In the genomic region with DNA sequence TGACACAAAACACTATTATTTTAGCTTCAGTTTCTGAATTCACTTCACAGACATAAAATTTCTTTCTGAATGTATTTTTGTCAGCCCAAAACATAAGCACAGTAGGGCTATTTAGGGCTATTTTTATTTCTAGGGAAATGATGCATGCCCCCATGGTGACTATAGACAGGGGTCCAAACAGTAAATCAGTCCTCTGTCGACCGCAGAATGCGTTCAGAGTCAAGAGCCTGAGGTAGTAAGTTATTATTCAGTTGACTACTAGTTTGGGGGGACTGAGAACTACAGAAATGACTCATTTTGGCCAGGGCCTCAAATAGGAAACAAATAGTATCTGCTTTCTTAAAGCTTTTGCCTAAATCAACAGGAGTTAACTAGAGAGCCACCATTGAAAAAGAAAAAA, we compare ENCODE assay signal across 13 cellular contexts.
A peak's percentile ranks its signal among the peaks of the same experiment; 100 is the strongest.
DNase-seq lines count a peak whose midpoint lies in the region; ATAC-seq and TF ChIP-seq lines count a peak whose summit lies in the region.
"Had no signal": no experiment of that assay in that cellular context is flagged by ENCODE, and none has a peak within 500 bp of the region (broad histone marks: within the 10 kb centered on the region; RNA-seq: fewer than 3 reads in every experiment).

No MANE protein-coding gene starts in this region.

- H3K9me3 ChIP-seq in thyroid gland: no peaks in the 10 kb centered on the region
- H3K9me3 ChIP-seq: psoas muscle had no signal

- no peaks in the 10 kb centered on the region for H3K27me3 ChIP-seq in thyroid gland

- peak; percentile 4 for DNase-seq in M059J (ENCODE audit: low read depth)
- no peak for DNase-seq in activated naive CD8-positive, alpha-beta T cell treated with anti-CD3 and anti-CD28 coated beads for 36 hours
- DNase-seq in thyroid gland: no peak
- DNase-seq in NAMALWA (ENCODE audit: low spot score): no peak
- DNase-seq: activated CD8-positive, alpha-beta memory T cell treated with anti-CD3 and anti-CD28 coated beads, Interleukin-2, amount 50 U/mL, for 4 hours; head of caudate nucleus; psoas muscle had no signal

- no peaks in the 10 kb centered on the region for H3K36me3 Mint-ChIP-seq in activated naive CD8-positive, alpha-beta T cell treated with anti-CD3 and anti-CD28 coated beads for 36 hours
- H3K36me3 Mint-ChIP-seq: activated naive CD4-positive, alpha-beta T cell treated with anti-CD3 and anti-CD28 coated beads, Interleukin-2, amount 50 U/mL, for 72 hours; WTC11 had no signal

- no peak overlapping the region for H3K4me3 ChIP-seq in thyroid gland (replicated peaks in 1 of 3)
- H3K4me3 ChIP-seq: psoas muscle had no signal

- H3K36me3 ChIP-seq in thyroid gland: no peaks in the 10 kb centered on the region

- no peak overlapping the region for H3K27ac ChIP-seq in thyroid gland
- H3K27ac ChIP-seq: psoas muscle had no signal

- no peaks in the 10 kb centered on the region for H3K27me3 Mint-ChIP-seq in activated naive CD8-positive, alpha-beta T cell treated with anti-CD3 and anti-CD28 coated beads for 36 hours

- ATAC-seq in GM18498 (IDR thresholded peaks at IDR 0.05; ENCODE audit: unreplicated experiment) (peak; percentile 80), GM21360 (IDR thresholded peaks at IDR 0.05; ENCODE audit: unreplicated experiment) (peak; percentile 91), HG02885 (IDR thresholded peaks at IDR 0.05; ENCODE audit: poor library complexity, unreplicated experiment) (peak; percentile 90)
- no peak for ATAC-seq in activated CD4-positive, CD25-positive, alpha-beta regulatory T cell treated with anti-CD3 and anti-CD28 coated beads, Interleukin-2, amount 50 U/mL, for 24 hours
- ATAC-seq: activated naive CD4-positive, alpha-beta T cell treated with anti-CD3 and anti-CD28 coated beads, Interleukin-2, amount 50 U/mL, for 72 hours; psoas muscle; WTC11 had no signal

- H3K27ac Mint-ChIP-seq in activated naive CD8-positive, alpha-beta T cell treated with anti-CD3 and anti-CD28 coated beads for 36 hours: no peak overlapping the region
- H3K27ac Mint-ChIP-seq: activated naive CD4-positive, alpha-beta T cell treated with anti-CD3 and anti-CD28 coated beads, Interleukin-2, amount 50 U/mL, for 72 hours; WTC11 had no signal

- H3K9me3 Mint-ChIP-seq in activated naive CD8-positive, alpha-beta T cell treated with anti-CD3 and anti-CD28 coated beads for 36 hours: no peaks in the 10 kb centered on the region
- H3K9me3 Mint-ChIP-seq: activated naive CD4-positive, alpha-beta T cell treated with anti-CD3 and anti-CD28 coated beads, Interleukin-2, amount 50 U/mL, for 72 hours; WTC11 had no signal

- no peak overlapping the region for H3K4me3 Mint-ChIP-seq in activated naive CD8-positive, alpha-beta T cell treated with anti-CD3 and anti-CD28 coated beads for 36 hours
- H3K4me3 Mint-ChIP-seq: WTC11 had no signal

- 77 to 82% methylated on average over 3 of the region's 3 CpGs for WGBS in thyroid gland, 2 donors

- no peak for TF ChIP-seq CTCF in thyroid gland (IDR thresholded peaks at IDR 0.05)

- no peak for TF ChIP-seq POLR2A in thyroid gland (IDR thresholded peaks at IDR 0.05)

- no peaks in the 10 kb centered on the region for H3K4me1 Mint-ChIP-seq in activated naive CD8-positive, alpha-beta T cell treated with anti-CD3 and anti-CD28 coated beads for 36 hours

- no peaks in the 10 kb centered on the region for H3K4me1 ChIP-seq in thyroid gland
- H3K4me1 ChIP-seq: psoas muscle had no signal

- intact Hi-C loops in thyroid gland (cut with DNase I): no loop called here

Comparison
In these comparisons a context has a peak if more than half of its experiments do, and no peak if none do; other contexts are left out.
1. ATAC-seq: peak in GM18498 (single experiment), GM21360 (single experiment) and HG02885 (single experiment); none in activated CD4-positive, CD25-positive, alpha-beta regulatory T cell treated with anti-CD3 and anti-CD28 coated beads, Interleukin-2, amount 50 U/mL, for 24 hours (0 of 2).